16 cellular contexts compared by ENCODE assay signal in genomic region chr1:55554611-55555010, GRCh38.
"Had no signal": no experiment of that assay in that cellular context is flagged by ENCODE, and none has a peak within 500 bp of the region (broad histone marks: within the 10 kb centered on the region; RNA-seq: fewer than 3 reads in every experiment).

No MANE protein-coding gene starts in this region.

- ATAC-seq: activated T-cell treated with anti-CD3 and anti-CD28 coated beads, Interleukin-2, amount 50 U/mL, for 4 hours; PC-3; T-helper 17 cell had no signal

- DNase-seq: activated CD4-positive, alpha-beta memory T cell treated with anti-CD3 and anti-CD28 coated beads for 36 hours; activated CD4-positive, alpha-beta T cell treated with anti-CD3 and anti-CD28 coated beads, Interleukin-2, amount 10 ng/mL, durations not matched to agents 7 days and 5 days; activated CD4-positive, CD25-positive, alpha-beta regulatory T cell; activated CD8-positive, alpha-beta memory T cell treated with anti-CD3 and anti-CD28 coated beads for 24 hours; activated effector memory CD4-positive, alpha-beta T cell treated with anti-CD3 and anti-CD28 coated beads, Interleukin-2, amount 50 U/mL, for 16 hours; activated naive CD4-positive, alpha-beta T cell treated with anti-CD3 and anti-CD28 coated beads for 36 hours; activated T-cell treated with anti-CD3 and anti-CD28 coated beads, Interleukin-2, amount 50 U/mL, for 4 hours; amygdala; NCI-H1092; NCI-H1417; NCI-H2029 treated with DMSO at 0.1 percent for 48 hours; NCI-H526 treated with DMSO at 0.1 percent for 48 hours; PC-3; SHP77; T-helper 17 cell; T-helper 9 cell had no signal
